ENCODE assay signal across 8 cellular contexts in the genomic region with DNA sequence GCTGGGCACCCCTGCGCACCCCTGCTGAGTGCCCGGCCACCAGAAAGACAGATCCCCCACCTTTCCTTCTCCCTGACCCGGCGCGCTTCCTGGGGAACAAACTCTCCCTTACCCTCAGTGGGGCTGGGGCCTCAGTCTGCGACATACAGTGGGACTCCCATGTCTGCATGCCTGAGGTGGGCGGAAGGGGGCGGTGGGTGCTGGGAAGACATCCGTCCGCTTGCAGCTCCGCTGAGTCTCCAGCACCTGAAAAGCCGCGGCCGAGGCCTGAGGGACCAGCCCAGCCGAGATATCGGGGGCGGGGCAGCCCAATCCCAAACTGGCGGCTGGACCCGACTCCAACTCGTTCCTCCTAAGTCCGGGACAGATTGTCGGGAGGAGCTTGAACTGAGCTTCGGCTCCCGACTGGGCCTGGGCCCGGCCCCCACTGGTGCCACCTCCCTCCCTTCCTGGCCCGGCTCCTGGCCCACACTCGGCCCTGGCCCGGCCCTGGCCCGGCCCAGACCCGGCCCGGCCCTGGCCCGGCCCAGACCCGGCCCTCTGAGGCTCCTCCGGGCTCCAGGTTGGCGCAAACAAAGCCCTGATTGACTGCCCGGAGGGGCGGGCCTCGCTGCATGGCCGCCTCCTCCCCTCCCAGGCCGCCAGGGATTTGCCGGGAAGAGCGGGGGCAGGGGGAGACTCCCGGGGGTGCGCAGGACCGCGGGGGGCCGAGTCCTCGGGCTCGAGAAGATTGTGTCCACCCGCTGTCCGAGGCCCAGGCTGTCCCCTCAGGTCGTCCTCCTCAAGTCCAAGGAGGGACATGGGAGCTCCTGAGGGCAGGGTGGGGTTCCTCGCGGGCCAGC. TPM values are rescaled to one million over a fixed set of nuclear protein-coding genes. Genes with fewer than 3 reads are reported as not detected.
DNase-seq lines count a peak whose midpoint lies in the region; ATAC-seq and TF ChIP-seq lines count a peak whose summit lies in the region.

No MANE protein-coding gene starts in this region.

- peak overlapping the region; percentile 82 for H3K4me3 Mint-ChIP-seq in mesothelial cell of epicardium

- no peaks in the 10 kb centered on the region for H3K27me3 ChIP-seq in esophagus (ENCODE audit: control insufficient read depth in 1 of 2, insufficient read depth in 2 of 2, low read length in 2 of 2)
- no peaks in the 10 kb centered on the region for H3K27me3 ChIP-seq in thoracic aorta (replicated peaks; ENCODE audit: insufficient read depth)

- H3K27ac ChIP-seq in esophagus (ENCODE audit: low read depth in 2 of 2, low read length in 1 of 2) (peak overlapping the region; percentile 76 to 89), thoracic aorta (peak overlapping the region; percentile 89 to 91)

- H3K27me3 Mint-ChIP-seq in mesothelial cell of epicardium (ENCODE audit: low read depth): no peaks in the 10 kb centered on the region

- peaks cover 10% of the 10 kb centered on the region for H3K9me3 Mint-ChIP-seq in mesothelial cell of epicardium

- DNase-seq in AG09319 (ENCODE audit: extremely low read depth, low read depth) (peak; percentile 51), HT1080 (ENCODE audit: low read depth) (peak; percentile 61), mesothelial cell of epicardium (ENCODE audit: low spot score in 2 of 2, unreplicated experiment in 2 of 2) (peak in 1 of 2 experiments; percentile 66), thoracic aorta (ENCODE audit: low spot score) (peak; percentile 4), CD1c-positive myeloid dendritic cell (ENCODE audit: extremely low spot score) (no peak), LoVo (ENCODE audit: low spot score) (no peak)
- peak; percentile 24 for DNase-seq in activated CD8-positive, alpha-beta memory T cell treated with anti-CD3 and anti-CD28 coated beads, Interleukin-2, amount 50 U/mL, for 4 hours

- H3K9me3 ChIP-seq in esophagus (ENCODE audit: control insufficient read depth in 2 of 2, insufficient read depth in 1 of 2, low read depth in 1 of 2, low read length in 1 of 2) (no peaks in the 10 kb centered on the region), thoracic aorta (no peaks in the 10 kb centered on the region)

- H3K36me3 Mint-ChIP-seq in mesothelial cell of epicardium: no peaks in the 10 kb centered on the region

- H3K4me1 ChIP-seq in esophagus (ENCODE audit: control insufficient read depth in 2 of 2, insufficient read depth in 2 of 2, low read length in 1 of 2): no peaks in the 10 kb centered on the region
- H3K4me1 ChIP-seq in thoracic aorta (ENCODE audit: control insufficient read depth in 1 of 2, low read depth in 2 of 2): no peaks in the 10 kb centered on the region

- peaks cover 11% of the 10 kb centered on the region for H3K4me1 Mint-ChIP-seq in mesothelial cell of epicardium

- TF ChIP-seq CTCF in AG09319 (IDR thresholded peaks at IDR 0.05; ENCODE audit: low read depth, low read length) (no peak), mesothelial cell of epicardium (IDR thresholded peaks at IDR 0.05; ENCODE audit: unreplicated experiment) (no peak), thoracic aorta (IDR thresholded peaks at IDR 0.05) (no peak)

- H3K27ac Mint-ChIP-seq in mesothelial cell of epicardium: peak overlapping the region; percentile 96

- WGBS in esophagus, 2 donors: 0 to 25% methylated on average over 43 to 54 of the region's 54 CpGs

- H3K4me3 ChIP-seq in esophagus (ENCODE audit: low read depth in 1 of 2, low read length in 2 of 2) (peak overlapping the region; percentile 42 to 54), thoracic aorta (peak overlapping the region; percentile 80)

- no peaks in the 10 kb centered on the region for H3K36me3 ChIP-seq in esophagus (ENCODE audit: control insufficient read depth in 2 of 2, insufficient read depth in 2 of 2, low read length in 1 of 2)
- H3K36me3 ChIP-seq in thoracic aorta: no peaks in the 10 kb centered on the region

- ATAC-seq in thoracic aorta (ENCODE audit: insufficient number of reproducible peaks, low FRiP score, low read depth): peak; percentile 57

RNA-seq across cellular contexts. Expression of a gene that starts 0.9 kb away (rescaled TPM):
- 7.7 and 9.2 TPM in 2 replicates for total RNA-seq in HT1080 (2014; rRNA removed; shearing (Covaris generic))
- polyA plus RNA-seq in HT1080 (2015; cell fraction: cytosol; rRNA removed): 1.9 and 2.0 TPM in 2 replicates
- polyA plus RNA-seq in HT1080 (2015; cell fraction: nucleus; rRNA removed): 5.1 and 6.0 TPM in 2 replicates
- polyA plus RNA-seq in esophagus: 1 to 10 TPM; 2.4 TPM
- total RNA-seq in mesothelial cell of epicardium (14.8 to 15.2 TPM (median 15.0 TPM) in 3 replicates), thoracic aorta (10 to 100 TPM in 1 of 2 donors, 1 to 10 TPM in 1; 7.9 to 11.6 TPM)

Comparison
In these comparisons a context has a peak if more than half of its experiments do, and no peak if none do; other contexts are left out.
1. DNase-seq: peak in AG09319 (single experiment), HT1080 (single experiment), activated CD8-positive, alpha-beta memory T cell treated with anti-CD3 and anti-CD28 coated beads, Interleukin-2, amount 50 U/mL, for 4 hours (single experiment) and thoracic aorta (single experiment); none in CD1c-positive myeloid dendritic cell (single experiment) and LoVo (single experiment).